20 cellular contexts compared by ENCODE assay signal in genomic region chr1:94120591-94120901, GRCh38. TPM values are rescaled to one million over a fixed set of nuclear protein-coding genes. Genes with fewer than 3 reads are reported as not detected.
"Had no signal": no experiment of that assay in that cellular context is flagged by ENCODE, and none has a peak within 500 bp of the region (broad histone marks: within the 10 kb centered on the region; RNA-seq: fewer than 3 reads in every experiment).

No MANE protein-coding gene starts in this region.

- H3K4me1 Mint-ChIP-seq: activated B cell treated with CpG ODN at 0.5 μM for 24 hours; activated naive CD8-positive, alpha-beta T cell treated with anti-CD3 and anti-CD28 coated beads for 36 hours; memory B cell; T-cell had no signal

- H3K9me3 Mint-ChIP-seq: activated B cell treated with CpG ODN at 0.5 μM for 24 hours; activated CD4-positive, alpha-beta memory T cell treated with anti-CD3 and anti-CD28 coated beads for 36 hours; activated naive CD8-positive, alpha-beta T cell treated with anti-CD3 and anti-CD28 coated beads for 36 hours; memory B cell; T-cell had no signal

- H3K36me3 Mint-ChIP-seq: activated CD4-positive, alpha-beta memory T cell treated with anti-CD3 and anti-CD28 coated beads for 36 hours; activated naive CD8-positive, alpha-beta T cell treated with anti-CD3 and anti-CD28 coated beads for 36 hours; memory B cell; T-cell had no signal

- DNase-seq: activated B cell treated with CpG ODN at 0.5 μM for 24 hours; activated CD4-positive, alpha-beta memory T cell treated with anti-CD3 and anti-CD28 coated beads for 36 hours; activated CD4-positive, alpha-beta T cell treated with anti-CD3 and anti-CD28 coated beads for 4 hours; activated naive CD4-positive, alpha-beta T cell treated with Interleukin-2 at 50 U/mL for 16 hours; activated naive CD8-positive, alpha-beta T cell treated with anti-CD3 and anti-CD28 coated beads for 36 hours; activated T-cell treated with anti-CD3 and anti-CD28 coated beads, Interleukin-2, amount 50 U/mL, for 48 hours; amniotic stem cell; cerebellar nuclear complex; esophagus squamous epithelium; gastrocnemius medialis; left colon; mucosa of descending colon; sigmoid colon; stimulated activated CD4-positive, alpha-beta T cell treated with anti-CD3 and anti-CD28 coated beads, Interleukin-4, amount 100 ng/mL, for 1 hour; stimulated activated naive CD4-positive, alpha-beta T cell; T-cell; upper lobe of right lung had no signal

- H3K4me3 Mint-ChIP-seq: activated B cell treated with CpG ODN at 0.5 μM for 24 hours; activated CD4-positive, alpha-beta memory T cell treated with anti-CD3 and anti-CD28 coated beads for 36 hours; activated naive CD8-positive, alpha-beta T cell treated with anti-CD3 and anti-CD28 coated beads for 36 hours; memory B cell; T-cell had no signal

- ATAC-seq: gastrocnemius medialis, left colon, mucosa of descending colon, T-cell, upper lobe of right lung had no signal

- FAIRE-seq: islet of Langerhans had no signal

- H3K27me3 Mint-ChIP-seq: activated naive CD8-positive, alpha-beta T cell treated with anti-CD3 and anti-CD28 coated beads for 36 hours had no signal

- H3K27ac Mint-ChIP-seq: activated B cell treated with CpG ODN at 0.5 μM for 24 hours; activated CD4-positive, alpha-beta memory T cell treated with anti-CD3 and anti-CD28 coated beads for 36 hours; activated naive CD8-positive, alpha-beta T cell treated with anti-CD3 and anti-CD28 coated beads for 36 hours; memory B cell; T-cell had no signal

RNA-seq across cellular contexts. Expression of gene ABCA4, which starts 0.4 kb away (rescaled TPM):
- total RNA-seq: activated B cell treated with CpG ODN at 0.5 μM for 24 hours; activated CD4-positive, alpha-beta memory T cell treated with anti-CD3 and anti-CD28 coated beads for 36 hours; activated naive CD8-positive, alpha-beta T cell treated with anti-CD3 and anti-CD28 coated beads for 36 hours; gastrocnemius medialis; T-cell had no signal
- polyA plus RNA-seq: neural cell had no signal
